In the genomic region with DNA sequence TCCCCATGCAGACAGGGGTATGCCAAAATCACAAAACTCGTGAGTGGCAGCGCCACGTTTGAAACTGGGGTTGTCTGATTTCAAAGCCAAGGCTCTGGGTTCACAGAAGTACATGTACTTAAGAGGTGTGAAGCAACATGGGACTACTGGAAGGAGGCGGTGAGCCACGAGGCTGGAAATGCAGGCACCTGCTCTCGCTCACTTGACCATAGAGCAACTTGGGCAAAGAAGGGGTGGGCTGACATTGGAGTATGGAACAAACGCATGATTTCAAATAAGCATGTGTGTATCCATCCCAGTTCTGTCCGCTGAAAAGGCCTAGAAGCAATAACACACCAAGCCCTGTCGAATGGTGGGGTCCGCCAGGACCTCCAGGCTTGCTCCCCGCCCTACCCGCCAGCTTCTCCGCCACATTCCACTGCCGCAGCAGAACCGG, we compare ENCODE assay signal across 1 cellular context.
TF ChIP-seq lines count a peak whose summit lies in the region.

No MANE protein-coding gene starts in this region.

TF ChIP-seq in GM23338, 12 proteins besides CTCF, POLR2A, EP300 and RAD21 (continued from another document):
- TF ChIP-seq, protein P1, sequence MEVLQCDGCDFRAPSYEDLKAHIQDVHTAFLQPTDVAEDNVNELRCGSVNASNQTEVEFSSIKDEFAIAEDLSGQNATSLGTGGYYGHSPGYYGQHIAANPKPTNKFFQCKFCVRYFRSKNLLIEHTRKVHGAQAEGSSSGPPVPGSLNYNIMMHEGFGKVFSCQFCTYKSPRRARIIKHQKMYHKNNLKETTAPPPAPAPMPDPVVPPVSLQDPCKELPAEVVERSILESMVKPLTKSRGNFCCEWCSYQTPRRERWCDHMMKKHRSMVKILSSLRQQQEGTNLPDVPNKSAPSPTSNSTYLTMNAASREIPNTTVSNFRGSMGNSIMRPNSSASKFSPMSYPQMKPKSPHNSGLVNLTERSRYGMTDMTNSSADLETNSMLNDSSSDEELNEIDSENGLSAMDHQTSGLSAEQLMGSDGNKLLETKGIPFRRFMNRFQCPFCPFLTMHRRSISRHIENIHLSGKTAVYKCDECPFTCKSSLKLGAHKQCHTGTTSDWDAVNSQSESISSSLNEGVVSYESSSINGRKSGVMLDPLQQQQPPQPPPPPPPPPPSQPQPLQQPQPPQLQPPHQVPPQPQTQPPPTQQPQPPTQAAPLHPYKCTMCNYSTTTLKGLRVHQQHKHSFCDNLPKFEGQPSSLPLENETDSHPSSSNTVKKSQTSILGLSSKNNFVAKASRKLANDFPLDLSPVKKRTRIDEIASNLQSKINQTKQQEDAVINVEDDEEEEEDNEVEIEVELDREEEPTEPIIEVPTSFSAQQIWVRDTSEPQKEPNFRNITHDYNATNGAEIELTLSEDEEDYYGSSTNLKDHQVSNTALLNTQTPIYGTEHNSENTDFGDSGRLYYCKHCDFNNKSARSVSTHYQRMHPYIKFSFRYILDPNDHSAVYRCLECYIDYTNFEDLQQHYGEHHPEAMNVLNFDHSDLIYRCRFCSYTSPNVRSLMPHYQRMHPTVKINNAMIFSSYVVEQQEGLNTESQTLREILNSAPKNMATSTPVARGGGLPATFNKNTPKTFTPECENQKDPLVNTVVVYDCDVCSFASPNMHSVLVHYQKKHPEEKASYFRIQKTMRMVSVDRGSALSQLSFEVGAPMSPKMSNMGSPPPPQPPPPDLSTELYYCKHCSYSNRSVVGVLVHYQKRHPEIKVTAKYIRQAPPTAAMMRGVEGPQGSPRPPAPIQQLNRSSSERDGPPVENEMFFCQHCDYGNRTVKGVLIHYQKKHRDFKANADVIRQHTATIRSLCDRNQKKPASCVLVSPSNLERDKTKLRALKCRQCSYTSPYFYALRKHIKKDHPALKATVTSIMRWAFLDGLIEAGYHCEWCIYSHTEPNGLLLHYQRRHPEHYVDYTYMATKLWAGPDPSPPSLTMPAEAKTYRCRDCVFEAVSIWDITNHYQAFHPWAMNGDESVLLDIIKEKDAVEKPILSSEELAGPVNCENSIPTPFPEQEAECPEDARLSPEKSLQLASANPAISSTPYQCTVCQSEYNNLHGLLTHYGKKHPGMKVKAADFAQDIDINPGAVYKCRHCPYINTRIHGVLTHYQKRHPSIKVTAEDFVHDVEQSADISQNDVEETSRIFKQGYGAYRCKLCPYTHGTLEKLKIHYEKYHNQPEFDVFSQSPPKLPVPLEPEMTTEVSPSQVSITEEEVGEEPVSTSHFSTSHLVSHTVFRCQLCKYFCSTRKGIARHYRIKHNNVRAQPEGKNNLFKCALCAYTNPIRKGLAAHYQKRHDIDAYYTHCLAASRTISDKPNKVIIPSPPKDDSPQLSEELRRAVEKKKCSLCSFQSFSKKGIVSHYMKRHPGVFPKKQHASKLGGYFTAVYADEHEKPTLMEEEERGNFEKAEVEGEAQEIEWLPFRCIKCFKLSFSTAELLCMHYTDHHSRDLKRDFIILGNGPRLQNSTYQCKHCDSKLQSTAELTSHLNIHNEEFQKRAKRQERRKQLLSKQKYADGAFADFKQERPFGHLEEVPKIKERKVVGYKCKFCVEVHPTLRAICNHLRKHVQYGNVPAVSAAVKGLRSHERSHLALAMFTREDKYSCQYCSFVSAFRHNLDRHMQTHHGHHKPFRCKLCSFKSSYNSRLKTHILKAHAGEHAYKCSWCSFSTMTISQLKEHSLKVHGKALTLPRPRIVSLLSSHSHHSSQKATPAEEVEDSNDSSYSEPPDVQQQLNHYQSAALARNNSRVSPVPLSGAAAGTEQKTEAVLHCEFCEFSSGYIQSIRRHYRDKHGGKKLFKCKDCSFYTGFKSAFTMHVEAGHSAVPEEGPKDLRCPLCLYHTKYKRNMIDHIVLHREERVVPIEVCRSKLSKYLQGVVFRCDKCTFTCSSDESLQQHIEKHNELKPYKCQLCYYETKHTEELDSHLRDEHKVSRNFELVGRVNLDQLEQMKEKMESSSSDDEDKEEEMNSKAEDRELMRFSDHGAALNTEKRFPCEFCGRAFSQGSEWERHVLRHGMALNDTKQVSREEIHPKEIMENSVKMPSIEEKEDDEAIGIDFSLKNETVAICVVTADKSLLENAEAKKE (CRISPR knock-in tag; IDR thresholded peaks at IDR 0.05) = no peak
